Comparison of ENCODE assay signal across 8 cellular contexts in genomic region chr19:18967358-18968146, GRCh38. TPM values are rescaled to one million over a fixed set of nuclear protein-coding genes. Genes with fewer than 3 reads are reported as not detected.
DNase-seq lines count a peak whose midpoint lies in the region; ATAC-seq and TF ChIP-seq lines count a peak whose summit lies in the region.

No MANE protein-coding gene starts in this region.

- H2BK120ac ChIP-seq in IMR-90 (ENCODE audit: low read depth, low read length) = 0 out of 2 replicates have a peak overlapping the region, but pooled peaks have one; percentile 60

- POLR2A ChIA-PET in IMR-90 (lab: Charles Lee; ENCODE audit: unreplicated experiment) = no interaction called here

- no peak for TF ChIP-seq EP300 in stomach (IDR thresholded peaks at IDR 0.05)

- peak overlapping the region in 1 of 2 experiments; percentile 24; a peak in 1 of 4 replicates for H4K8ac ChIP-seq in IMR-90 (ENCODE audit: low read depth in 2 of 2, low read length in 2 of 2)

- no peak overlapping the region for H4K91ac ChIP-seq in IMR-90 (ENCODE audit: insufficient read depth, low read depth, low read length)

- no peak overlapping the region for H2AK9ac ChIP-seq in IMR-90 (replicated peaks; ENCODE audit: low read depth, low read length, poor library complexity)

- in situ Hi-C loops in IMR-90 (cut with MboI; ENCODE audit: low sequenced_read_pairs) = no loop called here
- in situ Hi-C loops in astrocyte of the cerebellum (cut with HindIII; ENCODE audit: low sequenced_read_pairs) = no loop called here

- H3K4me3 ChIP-seq in IMR-90 (ENCODE audit: insufficient read depth, low read depth, low read length) (no peak overlapping the region), astrocyte of the cerebellum (ENCODE audit: low read depth, low read length) (no peak overlapping the region), right atrium auricular region (no peak overlapping the region), stomach (no peak overlapping the region)

- H3K9ac ChIP-seq in IMR-90 (ENCODE audit: low read depth, low read length) = no peak overlapping the region

- dilution Hi-C loops in IMR-90 (cut with HindIII; ENCODE audit: low sequenced_read_pairs, unreplicated experiment) = no loop called here

- H3K23ac ChIP-seq in IMR-90 (ENCODE audit: low read depth, low read length) = no peak overlapping the region

- intact Hi-C loops in IMR-90 (cut with micrococcal nuclease) (no loop called here), stomach (cut with DNase I; ENCODE audit: low total_unique reads) (no loop called here)

- no peak for TF ChIP-seq POLR2A in IMR-90 (IDR thresholded peaks at IDR 0.05; ENCODE audit: low read depth, low read length)
- TF ChIP-seq POLR2A in stomach (IDR thresholded peaks at IDR 0.05) = no peak

- no peak for TF ChIP-seq RAD21 in IMR-90 (IDR thresholded peaks at IDR 0.05; ENCODE audit: low read length)

- H3K27ac ChIP-seq in IMR-90 (ENCODE audit: insufficient read depth, low read length) (no peak overlapping the region), right atrium auricular region (peak overlapping the region; percentile 62 to 68), stomach (peak overlapping the region in 4 of 5 donors; percentile 43 to 75 (median 59))

- H3K79me1 ChIP-seq in IMR-90 (ENCODE audit: low read depth in 1 of 2, low read length in 2 of 2) = no peaks in the 10 kb centered on the region

- no peak overlapping the region for H4K5ac ChIP-seq in IMR-90 (ENCODE audit: low read depth, low read length)

- no peak overlapping the region for H3K4ac ChIP-seq in IMR-90 (ENCODE audit: low read depth, low read length)

- no peak for TF ChIP-seq CTCF in IMR-90 (conservative IDR thresholded peaks at IDR 0.05; ENCODE audit: low read depth, low read length)
- no peak for TF ChIP-seq CTCF in astrocyte of the cerebellum (IDR thresholded peaks at IDR 0.05; ENCODE audit: low read depth, low read length, missing control alignments)
- no peak for TF ChIP-seq CTCF in right atrium auricular region (IDR thresholded peaks at IDR 0.05)
- no peak for TF ChIP-seq CTCF in stomach (IDR thresholded peaks at IDR 0.05)

- ATAC-seq in IMR-90 (ENCODE audit: low read depth) (peak; percentile 53), GM21515 (IDR thresholded peaks at IDR 0.05; ENCODE audit: unreplicated experiment) (no peak), HG02938 (IDR thresholded peaks at IDR 0.05; ENCODE audit: unreplicated experiment) (no peak)

- H2BK15ac ChIP-seq in IMR-90 (ENCODE audit: low read depth, low read length) = no peak overlapping the region; the same call in 2 of the 3 replicates

- H2AFZ ChIP-seq in IMR-90 (replicated peaks; ENCODE audit: low read length, poor library complexity) = peak overlapping the region; percentile 69

- H3K9me3 ChIP-seq in IMR-90 (ENCODE audit: control insufficient read depth, insufficient read depth, low read length) (no peaks in the 10 kb centered on the region), right atrium auricular region (no peaks in the 10 kb centered on the region), stomach (no peaks in the 10 kb centered on the region)

- H3K4me1 ChIP-seq in IMR-90 (ENCODE audit: control insufficient read depth, insufficient read depth, low read length) (peaks cover 10% of the 10 kb centered on the region), right atrium auricular region (peaks cover 0 to 38% of the 10 kb centered on the region in 2 donors), stomach (peaks cover 7 to 32% (median 14%) of the 10 kb centered on the region in 4 donors)

- no peak overlapping the region for H2BK5ac ChIP-seq in IMR-90 (ENCODE audit: low read depth, low read length, poor library complexity, severe bottlenecking)

- no peak overlapping the region for H3K4me2 ChIP-seq in IMR-90 (ENCODE audit: low read depth, low read length)

- no peaks in the 10 kb centered on the region for H4K20me1 ChIP-seq in IMR-90 (ENCODE audit: insufficient read depth, low read length)

- H2BK20ac ChIP-seq in IMR-90 (ENCODE audit: low read depth, low read length) = 0 out of 2 replicates have a peak overlapping the region, but pooled peaks have one; percentile 3

- H3K9me1 ChIP-seq in IMR-90 (ENCODE audit: insufficient read depth, low read length) = no peaks in the 10 kb centered on the region

- no peak overlapping the region for H3K18ac ChIP-seq in IMR-90 (ENCODE audit: low read depth, low read length)

- WGBS in IMR-90 (ENCODE audit: extremely low coverage in 2 of 2, insufficient read length in 1 of 2), 2 experiments = 56% methylated on average over 3 of the region's 11 CpGs; no CpG with 5 or more reads in 1 of the 2 experiments
- WGBS in stomach, 5 donors = 46 to 60% (median 54%) methylated on average over 11 of the region's 11 CpGs

- CTCF ChIA-PET in IMR-90 (lab: Yijun Ruan, JAX) = no interaction called here

- no TSS peak for BruUV-seq in IMR-90 (replicated peaks; lab: Mats Ljungman, UMichigan)

- DNase-seq in IMR-90 (peak; percentile 32), astrocyte of the cerebellum (ENCODE audit: low read depth) (peak; percentile 42), right atrium auricular region (ENCODE audit: low spot score) (peak; percentile 80), stomach (peak; percentile 34), amniotic stem cell (lab: John Stamatoyannopoulos, UW) (no peak), retina (no peak)

- H3K27me3 ChIP-seq in IMR-90 (ENCODE audit: control insufficient read depth, insufficient read depth, low read length) = no peaks in the 10 kb centered on the region
- no peaks in the 10 kb centered on the region for H3K27me3 ChIP-seq in right atrium auricular region
- peaks cover 0 to 15% (median 2%) of the 10 kb centered on the region in 3 donors for H3K27me3 ChIP-seq in stomach

- H2AK5ac ChIP-seq in IMR-90 (ENCODE audit: low read depth, low read length) = no peak overlapping the region

- H3K36me3 ChIP-seq in IMR-90 (ENCODE audit: control insufficient read depth, insufficient read depth, low read length) (no peaks in the 10 kb centered on the region), right atrium auricular region (no peaks in the 10 kb centered on the region), stomach (no peaks in the 10 kb centered on the region)

- H3K14ac ChIP-seq in IMR-90 (replicated peaks; ENCODE audit: low read depth, low read length) = peak overlapping the region; percentile 5; the same call in 1 of the 2 replicates

- H3K56ac ChIP-seq in IMR-90 (ENCODE audit: extremely low read depth, insufficient read depth, low read length) = no peak overlapping the region

TF ChIP-seq in IMR-90, 13 proteins besides CTCF, POLR2A, EP300 and RAD21:
- peak; percentile 94 for TF ChIP-seq MAFK (IDR thresholded peaks at IDR 0.05; ENCODE audit: low read depth, low read length)
- TF ChIP-seq NFE2L2 (IDR thresholded peaks at IDR 0.05; ENCODE audit: low read depth, low read length) = no peak
- no peak for TF ChIP-seq CHD1 (IDR thresholded peaks at IDR 0.05; ENCODE audit: low read depth, low read length)
- TF ChIP-seq CEBPB (IDR thresholded peaks at IDR 0.05; ENCODE audit: low read depth, low read length) = 0 out of 2 replicates have a peak, but pooled peaks have one; percentile 9
- TF ChIP-seq SMC3 (IDR thresholded peaks at IDR 0.05; ENCODE audit: low read depth, low read length) = no peak

RNA-seq across cellular contexts. Expression of gene HOMER3, which starts 26.5 kb away (rescaled TPM):
- 50.8 and 53.4 TPM in 2 replicates for total RNA-seq in IMR-90 (2012; rRNA removed)
- polyA plus RNA-seq in IMR-90 (2012; rRNA removed) = 77.0 and 84.5 TPM in 2 replicates
- polyA plus RNA-seq in IMR-90 (2012; cell fraction: cytosol; rRNA removed) = 102 and 137 TPM in 2 replicates
- 80.0 and 184 TPM in 2 replicates for polyA plus RNA-seq in IMR-90 (2012; cell fraction: nucleus; rRNA removed; ENCODE audit: low replicate concordance)
- total RNA-seq in right atrium auricular region = 10 to 100 TPM; 13.6 to 39.8 TPM
- total RNA-seq in stomach = 10 to 100 TPM in 3 of 5 donors, 1 to 10 TPM in 2; 5.1 to 74.7 (median 12.9) TPM
- 10 to 100 TPM; 15.0 to 31.9 (median 18.7) TPM for polyA plus RNA-seq in stomach

RNA-seq across cellular contexts. Expression of gene DDX49, which starts 48.0 kb away (rescaled TPM):
- 50.9 and 55.8 TPM in 2 replicates for total RNA-seq in IMR-90 (2012; rRNA removed)
- polyA plus RNA-seq in IMR-90 (2012; rRNA removed) = 52.1 and 61.9 TPM in 2 replicates
- polyA plus RNA-seq in IMR-90 (2012; cell fraction: cytosol; rRNA removed) = 52.5 and 65.2 TPM in 2 replicates
- polyA plus RNA-seq in IMR-90 (2012; cell fraction: nucleus; rRNA removed; ENCODE audit: low replicate concordance) = 50.7 and 114 TPM in 2 replicates
- total RNA-seq in right atrium auricular region = 10 to 100 TPM; 22.1 to 31.9 TPM
- total RNA-seq in stomach = 100 to 1,000 TPM in 1 of 5 donors, 10 to 100 TPM in 4; 25.3 to 185 (median 56.7) TPM
- 10 to 100 TPM; 49.2 to 65.1 (median 50.3) TPM for polyA plus RNA-seq in stomach

RNA-seq across cellular contexts. Expression of gene COPE, which starts 48.4 kb away (rescaled TPM):
- 310 and 347 TPM in 2 replicates for total RNA-seq in IMR-90 (2012; rRNA removed)
- 461 and 500 TPM in 2 replicates for polyA plus RNA-seq in IMR-90 (2012; rRNA removed)
- 350 and 779 TPM in 2 replicates for polyA plus RNA-seq in IMR-90 (2012; cell fraction: cytosol; rRNA removed)
- 196 and 505 TPM in 2 replicates for polyA plus RNA-seq in IMR-90 (2012; cell fraction: nucleus; rRNA removed; ENCODE audit: low replicate concordance)
- total RNA-seq in right atrium auricular region = 100 to 1,000 TPM; 168 to 209 TPM
- 100 to 1,000 TPM in 3 of 5 donors, 10 to 100 TPM in 2; 76.7 to 239 (median 127) TPM for total RNA-seq in stomach
- 100 to 1,000 TPM; 188 to 283 (median 267) TPM for polyA plus RNA-seq in stomach

Comparison
In these comparisons a context has a peak if more than half of its experiments do, and no peak if none do; other contexts are left out.
1. DNase-seq: peak in IMR-90 (single experiment), astrocyte of the cerebellum (single experiment), right atrium auricular region (single experiment) and stomach (single experiment); none in amniotic stem cell (single experiment) and retina (single experiment).